20 cellular contexts compared by ENCODE assay signal in the genomic region with DNA sequence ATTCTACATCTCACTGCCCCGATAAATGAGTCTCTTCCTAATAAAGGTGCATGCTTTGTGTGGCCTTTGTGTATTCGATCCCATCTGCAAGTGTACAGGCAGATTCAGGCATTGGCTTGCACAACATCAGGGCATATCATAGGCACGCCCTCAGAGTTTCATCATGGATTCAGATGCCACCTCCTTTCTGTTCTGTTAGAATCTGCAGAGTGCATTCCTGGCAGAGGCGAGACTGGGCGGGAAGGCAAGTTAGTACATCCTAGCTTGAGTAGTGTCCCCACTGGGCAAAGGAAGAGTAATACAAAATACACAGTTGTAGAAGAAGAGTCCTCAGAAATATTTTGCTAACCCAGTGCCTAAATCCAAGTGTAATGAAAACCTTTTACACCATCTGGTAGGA.
"Had no signal": no experiment of that assay in that cellular context is flagged by ENCODE, and none has a peak within 500 bp of the region (broad histone marks: within the 10 kb centered on the region; RNA-seq: fewer than 3 reads in every experiment).

No MANE protein-coding gene starts in this region.

- H3K36me3 ChIP-seq: neutrophil had no signal

- H3K4me1 ChIP-seq: adrenal gland, gastrocnemius medialis, heart left ventricle, sigmoid colon, spleen, upper lobe of right lung had no signal

- H3K4me3 ChIP-seq: adrenal gland, gastrocnemius medialis, heart left ventricle, mucosa of descending colon, sigmoid colon, spleen, thoracic aorta, upper lobe of right lung had no signal

- ATAC-seq: activated T-cell treated with anti-CD3 and anti-CD28 coated beads, Interleukin-2, amount 50 U/mL, for 72 hours; effector memory CD8-positive, alpha-beta T cell; gastrocnemius medialis; heart left ventricle; left ventricle myocardium superior; mucosa of descending colon; naive thymus-derived CD4-positive, alpha-beta T cell; stimulated activated naive B cell treated with anti-CD40 and anti-IgM and Interleukin-4, amounts not matched to agents 10 μg/mL and 1 μg/mL and 100 μg/mL, for 72 hours; upper lobe of right lung had no signal

- H3K27ac ChIP-seq: adrenal gland, gastrocnemius medialis, heart left ventricle, neutrophil, sigmoid colon, spleen, thoracic aorta, upper lobe of right lung, VCaP had no signal

- H3K9me3 ChIP-seq: adrenal gland, gastrocnemius medialis, heart left ventricle, mucosa of descending colon, neutrophil, sigmoid colon, spleen, thoracic aorta, upper lobe of right lung had no signal

- DNase-seq: activated CD4-positive, CD25-positive, alpha-beta regulatory T cell treated with anti-CD3 and anti-CD28 coated beads, Interleukin-2, amount 50 U/mL, for 72 hours; activated effector memory CD4-positive, alpha-beta T cell treated with anti-CD3 and anti-CD28 coated beads, Interleukin-2, amount 50 U/mL, for 16 hours; activated T-cell treated with anti-CD3 and anti-CD28 coated beads, Interleukin-2, amount 50 U/mL, for 72 hours; adrenal gland; effector memory CD8-positive, alpha-beta T cell; gastrocnemius medialis; heart left ventricle; left ventricle myocardium superior; mesenchymal stem cell; mucosa of descending colon; naive thymus-derived CD4-positive, alpha-beta T cell; sigmoid colon; spleen; stimulated activated CD4-positive, alpha-beta T cell treated with anti-CD3 and anti-CD28 coated beads, Interleukin-4, amount 100 ng/mL, for 4 hours; stimulated activated naive B cell treated with anti-CD40 and anti-IgM and Interleukin-4, amounts not matched to agents 10 μg/mL and 1 μg/mL and 100 μg/mL, for 72 hours; T-helper 2 cell; upper lobe of right lung had no signal

- H3K27me3 ChIP-seq: adrenal gland, gastrocnemius medialis, heart left ventricle, neutrophil, sigmoid colon, spleen, upper lobe of right lung had no signal
